Comparison of ENCODE assay signal across 11 cellular contexts in the genomic region with DNA sequence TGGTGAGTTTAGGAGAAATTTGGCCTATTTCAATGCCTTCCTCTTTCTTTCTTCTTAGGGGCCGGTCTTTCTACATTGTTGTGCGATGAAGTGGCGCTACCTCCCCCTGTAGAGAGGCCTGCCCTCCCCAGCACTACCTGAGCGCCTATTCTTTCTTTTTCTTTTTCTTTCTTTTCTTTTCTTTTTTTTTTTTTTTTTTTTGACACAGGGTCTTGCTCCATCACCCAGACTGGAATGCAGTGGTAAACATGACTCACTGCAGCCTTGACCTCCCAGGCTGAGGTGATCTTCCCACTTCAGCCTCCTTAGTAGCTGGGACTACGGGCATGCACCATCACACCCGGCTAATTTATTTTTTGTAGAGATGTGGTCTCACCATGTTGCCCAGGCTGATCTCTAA.
DNase-seq lines count a peak whose midpoint lies in the region; ATAC-seq and TF ChIP-seq lines count a peak whose summit lies in the region.
"Had no signal": no experiment of that assay in that cellular context is flagged by ENCODE, and none has a peak within 500 bp of the region (broad histone marks: within the 10 kb centered on the region; RNA-seq: fewer than 3 reads in every experiment).

No MANE protein-coding gene starts in this region.

- H3K27me3 ChIP-seq in BJ (ENCODE audit: control insufficient read depth, insufficient read depth, low read length) (no peaks in the 10 kb centered on the region), prostate gland (replicated peaks; ENCODE audit: insufficient read depth) (no peaks in the 10 kb centered on the region), esophagus squamous epithelium (peaks cover 0 to 3% (median 0%) of the 10 kb centered on the region in 4 donors)
- H3K27me3 ChIP-seq: BLaER1 had no signal

- H3K27ac ChIP-seq in caudate nucleus (ENCODE audit: low read depth, low read length): peak overlapping the region; percentile 98
- no peak overlapping the region for H3K27ac ChIP-seq in prostate gland
- H3K27ac ChIP-seq in esophagus squamous epithelium: no peak overlapping the region
- H3K27ac ChIP-seq: BLaER1 had no signal

- no peak overlapping the region for H3K4me3 ChIP-seq in BJ (ENCODE audit: low read depth, low read length)
- H3K4me3 ChIP-seq in NB4 (ENCODE audit: low read depth, low read length): no peak overlapping the region
- H3K4me3 ChIP-seq in prostate gland: no peak overlapping the region
- no peak overlapping the region for H3K4me3 ChIP-seq in esophagus squamous epithelium
- H3K4me3 ChIP-seq: BLaER1 had no signal

- CTCF ChIA-PET in BJ (lab: Yijun Ruan, JAX): interaction anchor here (0.7 to 1.9 kb wide), 5 partner anchors 14 to 94 kb away, joined by 3 to 7 read pairs (median 3); no protein-coding TSS in a partner anchor

- TF ChIP-seq POLR2A in NB4 (IDR thresholded peaks at IDR 0.05; ENCODE audit: extremely low read depth, insufficient read length): no peak
- no peak for TF ChIP-seq POLR2A in prostate gland (IDR thresholded peaks at IDR 0.05)
- no peak for TF ChIP-seq POLR2A in esophagus squamous epithelium (IDR thresholded peaks at IDR 0.05)

- TF ChIP-seq CTCF in BJ (IDR thresholded peaks at IDR 0.05; ENCODE audit: insufficient read depth, low read depth, low read length): no peak
- TF ChIP-seq CTCF in NB4 (IDR thresholded peaks at IDR 0.05; ENCODE audit: low read depth, low read length): no peak
- TF ChIP-seq CTCF in prostate gland (IDR thresholded peaks at IDR 0.05): no peak
- no peak for TF ChIP-seq CTCF in esophagus squamous epithelium (IDR thresholded peaks at IDR 0.05)

- H3K4me1 ChIP-seq in prostate gland (replicated peaks) (no peaks in the 10 kb centered on the region), esophagus squamous epithelium (peaks cover 0 to 9% (median 0%) of the 10 kb centered on the region in 3 donors)
- H3K4me1 ChIP-seq: BLaER1 had no signal

- no peak for ATAC-seq in HG03280 (IDR thresholded peaks at IDR 0.05; ENCODE audit: unreplicated experiment)

- intact Hi-C loops in prostate gland (cut with DNase I) (no loop called here), esophagus squamous epithelium (cut with DNase I) (no loop called here)

- peak; percentile 56 for DNase-seq in BJ (ENCODE audit: low read depth)
- peak; percentile 23 for DNase-seq in NB4 (ENCODE audit: low read depth)
- DNase-seq in caudate nucleus (lab: John Stamatoyannopoulos, UW): no peak
- DNase-seq in myocyte (ENCODE audit: low read depth): peak; percentile 53
- DNase-seq in NCI-H2029 (lab: John Stamatoyannopoulos, UW): no peak
- no peak for DNase-seq in prostate gland (ENCODE audit: low spot score)
- no peak for DNase-seq in esophagus squamous epithelium (lab: John Stamatoyannopoulos, UW)
- DNase-seq: activated CD8-positive, alpha-beta memory T cell treated with anti-CD3 and anti-CD28 coated beads, Interleukin-2, amount 50 U/mL, for 48 hours; T-helper 2 cell had no signal

- H3K9me3 ChIP-seq in prostate gland (no peaks in the 10 kb centered on the region), esophagus squamous epithelium (no peaks in the 10 kb centered on the region)
- H3K9me3 ChIP-seq: BLaER1 had no signal

- 96% methylated on average over 6 of the region's 6 CpGs for WGBS in prostate gland
- whole genome bisulfite sequencing in esophagus squamous epithelium, 2 donors: 80 to 86% methylated on average over 6 of the region's 6 CpGs

- no peaks in the 10 kb centered on the region for H3K36me3 ChIP-seq in BJ (ENCODE audit: control insufficient read depth, insufficient read depth, low read length)
- no peaks in the 10 kb centered on the region for H3K36me3 ChIP-seq in prostate gland
- no peaks in the 10 kb centered on the region for H3K36me3 ChIP-seq in esophagus squamous epithelium
- H3K36me3 ChIP-seq: BLaER1 had no signal

- POLR2A ChIA-PET in BJ (lab: Charles Lee): interaction anchor here (0.7 kb wide), 1 partner anchor 333 kb away, joined by 13 read pairs; no protein-coding TSS in a partner anchor

Comparison
In these comparisons a context has a peak if more than half of its experiments do, and no peak if none do; other contexts are left out.
1. DNase-seq: peak in BJ (single experiment), NB4 (single experiment) and myocyte (single experiment); none in caudate nucleus (0 of 61), NCI-H2029 (single experiment), prostate gland (single experiment) and esophagus squamous epithelium (single experiment).